In the genomic region with DNA sequence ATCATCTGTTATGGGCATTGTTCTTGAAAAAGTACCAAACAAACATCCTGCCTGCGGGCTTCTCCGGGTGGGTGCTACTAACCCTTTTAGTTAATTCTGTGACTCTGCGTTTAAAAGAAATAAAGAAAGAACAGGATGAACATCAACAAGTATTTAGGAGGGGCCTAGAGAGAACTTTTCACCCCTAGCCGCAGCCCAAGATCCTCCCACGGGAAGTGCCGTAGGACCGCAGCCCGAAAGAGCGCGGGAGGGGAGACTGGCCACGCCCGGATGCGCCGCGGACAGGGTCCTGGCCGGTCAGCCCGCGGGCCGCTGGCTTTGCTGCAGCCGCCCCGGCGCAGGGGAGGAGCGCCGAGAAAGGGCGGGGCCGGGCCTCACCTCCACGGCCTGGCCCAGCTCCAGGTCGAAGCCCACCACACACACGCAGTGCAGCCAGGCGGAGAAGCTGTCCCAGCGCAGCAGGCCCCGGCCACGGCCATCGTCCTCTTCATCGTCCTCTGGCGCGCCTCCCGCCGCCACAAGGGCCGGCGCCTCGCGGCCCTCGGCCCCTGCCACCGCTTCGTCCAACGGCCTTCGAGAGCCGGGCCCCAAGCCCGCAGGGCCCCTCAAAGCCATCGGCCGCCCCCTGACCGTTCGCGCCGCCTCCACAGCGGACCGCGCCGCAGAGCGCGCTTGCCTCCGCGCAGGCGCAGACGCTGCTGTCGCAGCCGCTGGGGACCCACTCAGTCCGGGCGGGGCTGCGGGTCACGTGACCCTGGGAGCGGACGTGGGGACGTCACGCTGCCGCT, we compare ENCODE assay signal across 1 cellular context.
A peak's percentile ranks its signal among the peaks of the same experiment; 100 is the strongest.
TF ChIP-seq lines count a peak whose summit lies in the region.

A gene with protein sequence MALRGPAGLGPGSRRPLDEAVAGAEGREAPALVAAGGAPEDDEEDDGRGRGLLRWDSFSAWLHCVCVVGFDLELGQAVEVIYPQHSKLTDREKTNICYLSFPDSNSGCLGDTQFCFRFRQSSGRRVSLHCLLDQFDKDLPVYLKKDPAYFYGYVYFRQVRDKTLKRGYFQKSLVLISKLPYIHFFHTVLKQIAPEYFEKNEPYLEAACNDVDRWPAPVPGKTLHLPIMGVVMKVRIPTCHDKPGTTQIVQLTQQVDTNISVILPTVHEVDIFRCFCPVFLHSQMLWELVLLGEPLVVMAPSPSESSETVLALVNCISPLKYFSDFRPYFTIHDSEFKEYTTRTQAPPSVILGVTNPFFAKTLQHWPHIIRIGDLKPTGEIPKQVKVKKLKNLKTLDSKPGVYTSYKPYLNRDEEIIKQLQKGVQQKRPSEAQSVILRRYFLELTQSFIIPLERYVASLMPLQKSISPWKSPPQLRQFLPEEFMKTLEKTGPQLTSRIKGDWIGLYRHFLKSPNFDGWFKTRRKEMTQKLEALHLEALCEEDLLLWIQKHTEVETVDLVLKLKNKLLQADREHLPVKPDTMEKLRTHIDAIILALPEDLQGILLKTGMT (minus strand): TSS at position 674 of the 788 bp plus-strand sequence. CDS start 59 bp downstream, at position 615.

TF ChIP-seq in K562, 482 proteins besides CTCF, POLR2A, EP300 and RAD21 (continued from another document and continues in another):
- TF ChIP-seq, protein P1, sequence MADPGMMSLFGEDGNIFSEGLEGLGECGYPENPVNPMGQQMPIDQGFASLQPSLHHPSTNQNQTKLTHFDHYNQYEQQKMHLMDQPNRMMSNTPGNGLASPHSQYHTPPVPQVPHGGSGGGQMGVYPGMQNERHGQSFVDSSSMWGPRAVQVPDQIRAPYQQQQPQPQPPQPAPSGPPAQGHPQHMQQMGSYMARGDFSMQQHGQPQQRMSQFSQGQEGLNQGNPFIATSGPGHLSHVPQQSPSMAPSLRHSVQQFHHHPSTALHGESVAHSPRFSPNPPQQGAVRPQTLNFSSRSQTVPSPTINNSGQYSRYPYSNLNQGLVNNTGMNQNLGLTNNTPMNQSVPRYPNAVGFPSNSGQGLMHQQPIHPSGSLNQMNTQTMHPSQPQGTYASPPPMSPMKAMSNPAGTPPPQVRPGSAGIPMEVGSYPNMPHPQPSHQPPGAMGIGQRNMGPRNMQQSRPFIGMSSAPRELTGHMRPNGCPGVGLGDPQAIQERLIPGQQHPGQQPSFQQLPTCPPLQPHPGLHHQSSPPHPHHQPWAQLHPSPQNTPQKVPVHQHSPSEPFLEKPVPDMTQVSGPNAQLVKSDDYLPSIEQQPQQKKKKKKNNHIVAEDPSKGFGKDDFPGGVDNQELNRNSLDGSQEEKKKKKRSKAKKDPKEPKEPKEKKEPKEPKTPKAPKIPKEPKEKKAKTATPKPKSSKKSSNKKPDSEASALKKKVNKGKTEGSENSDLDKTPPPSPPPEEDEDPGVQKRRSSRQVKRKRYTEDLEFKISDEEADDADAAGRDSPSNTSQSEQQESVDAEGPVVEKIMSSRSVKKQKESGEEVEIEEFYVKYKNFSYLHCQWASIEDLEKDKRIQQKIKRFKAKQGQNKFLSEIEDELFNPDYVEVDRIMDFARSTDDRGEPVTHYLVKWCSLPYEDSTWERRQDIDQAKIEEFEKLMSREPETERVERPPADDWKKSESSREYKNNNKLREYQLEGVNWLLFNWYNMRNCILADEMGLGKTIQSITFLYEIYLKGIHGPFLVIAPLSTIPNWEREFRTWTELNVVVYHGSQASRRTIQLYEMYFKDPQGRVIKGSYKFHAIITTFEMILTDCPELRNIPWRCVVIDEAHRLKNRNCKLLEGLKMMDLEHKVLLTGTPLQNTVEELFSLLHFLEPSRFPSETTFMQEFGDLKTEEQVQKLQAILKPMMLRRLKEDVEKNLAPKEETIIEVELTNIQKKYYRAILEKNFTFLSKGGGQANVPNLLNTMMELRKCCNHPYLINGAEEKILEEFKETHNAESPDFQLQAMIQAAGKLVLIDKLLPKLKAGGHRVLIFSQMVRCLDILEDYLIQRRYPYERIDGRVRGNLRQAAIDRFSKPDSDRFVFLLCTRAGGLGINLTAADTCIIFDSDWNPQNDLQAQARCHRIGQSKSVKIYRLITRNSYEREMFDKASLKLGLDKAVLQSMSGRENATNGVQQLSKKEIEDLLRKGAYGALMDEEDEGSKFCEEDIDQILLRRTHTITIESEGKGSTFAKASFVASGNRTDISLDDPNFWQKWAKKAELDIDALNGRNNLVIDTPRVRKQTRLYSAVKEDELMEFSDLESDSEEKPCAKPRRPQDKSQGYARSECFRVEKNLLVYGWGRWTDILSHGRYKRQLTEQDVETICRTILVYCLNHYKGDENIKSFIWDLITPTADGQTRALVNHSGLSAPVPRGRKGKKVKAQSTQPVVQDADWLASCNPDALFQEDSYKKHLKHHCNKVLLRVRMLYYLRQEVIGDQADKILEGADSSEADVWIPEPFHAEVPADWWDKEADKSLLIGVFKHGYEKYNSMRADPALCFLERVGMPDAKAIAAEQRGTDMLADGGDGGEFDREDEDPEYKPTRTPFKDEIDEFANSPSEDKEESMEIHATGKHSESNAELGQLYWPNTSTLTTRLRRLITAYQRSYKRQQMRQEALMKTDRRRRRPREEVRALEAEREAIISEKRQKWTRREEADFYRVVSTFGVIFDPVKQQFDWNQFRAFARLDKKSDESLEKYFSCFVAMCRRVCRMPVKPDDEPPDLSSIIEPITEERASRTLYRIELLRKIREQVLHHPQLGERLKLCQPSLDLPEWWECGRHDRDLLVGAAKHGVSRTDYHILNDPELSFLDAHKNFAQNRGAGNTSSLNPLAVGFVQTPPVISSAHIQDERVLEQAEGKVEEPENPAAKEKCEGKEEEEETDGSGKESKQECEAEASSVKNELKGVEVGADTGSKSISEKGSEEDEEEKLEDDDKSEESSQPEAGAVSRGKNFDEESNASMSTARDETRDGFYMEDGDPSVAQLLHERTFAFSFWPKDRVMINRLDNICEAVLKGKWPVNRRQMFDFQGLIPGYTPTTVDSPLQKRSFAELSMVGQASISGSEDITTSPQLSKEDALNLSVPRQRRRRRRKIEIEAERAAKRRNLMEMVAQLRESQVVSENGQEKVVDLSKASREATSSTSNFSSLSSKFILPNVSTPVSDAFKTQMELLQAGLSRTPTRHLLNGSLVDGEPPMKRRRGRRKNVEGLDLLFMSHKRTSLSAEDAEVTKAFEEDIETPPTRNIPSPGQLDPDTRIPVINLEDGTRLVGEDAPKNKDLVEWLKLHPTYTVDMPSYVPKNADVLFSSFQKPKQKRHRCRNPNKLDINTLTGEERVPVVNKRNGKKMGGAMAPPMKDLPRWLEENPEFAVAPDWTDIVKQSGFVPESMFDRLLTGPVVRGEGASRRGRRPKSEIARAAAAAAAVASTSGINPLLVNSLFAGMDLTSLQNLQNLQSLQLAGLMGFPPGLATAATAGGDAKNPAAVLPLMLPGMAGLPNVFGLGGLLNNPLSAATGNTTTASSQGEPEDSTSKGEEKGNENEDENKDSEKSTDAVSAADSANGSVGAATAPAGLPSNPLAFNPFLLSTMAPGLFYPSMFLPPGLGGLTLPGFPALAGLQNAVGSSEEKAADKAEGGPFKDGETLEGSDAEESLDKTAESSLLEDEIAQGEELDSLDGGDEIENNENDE (IDR thresholded peaks at IDR 0.05; ENCODE audit: low read depth, low read length) = no peak
- TF ChIP-seq POLR2H (tag; IDR thresholded peaks at IDR 0.05; ENCODE audit: low read depth) (peak; percentile 82), SNIP1 (IDR thresholded peaks at IDR 0.05; ENCODE audit: low read depth) (no peak), PCBP1 (IDR thresholded peaks at IDR 0.05; ENCODE audit: low read depth, low read length, poor library complexity, severe bottlenecking) (peak; percentile 76), CTBP1 (IDR thresholded peaks at IDR 0.05; ENCODE audit: borderline replicate concordance) (peak; percentile 94), PHF20 (IDR thresholded peaks at IDR 0.05; ENCODE audit: partially characterized antibody) (peak; percentile 71), RAD51 (IDR thresholded peaks at IDR 0.05; ENCODE audit: borderline replicate concordance, low read depth) (peak; percentile 99), TAF1 (IDR thresholded peaks at IDR 0.05; ENCODE audit: control insufficient read depth, extremely low read depth, insufficient read depth, low read length, severe bottlenecking) (peak; percentile 56)
- TF ChIP-seq, protein P2, sequence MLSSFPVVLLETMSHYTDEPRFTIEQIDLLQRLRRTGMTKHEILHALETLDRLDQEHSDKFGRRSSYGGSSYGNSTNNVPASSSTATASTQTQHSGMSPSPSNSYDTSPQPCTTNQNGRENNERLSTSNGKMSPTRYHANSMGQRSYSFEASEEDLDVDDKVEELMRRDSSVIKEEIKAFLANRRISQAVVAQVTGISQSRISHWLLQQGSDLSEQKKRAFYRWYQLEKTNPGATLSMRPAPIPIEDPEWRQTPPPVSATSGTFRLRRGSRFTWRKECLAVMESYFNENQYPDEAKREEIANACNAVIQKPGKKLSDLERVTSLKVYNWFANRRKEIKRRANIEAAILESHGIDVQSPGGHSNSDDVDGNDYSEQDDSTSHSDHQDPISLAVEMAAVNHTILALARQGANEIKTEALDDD (IDR thresholded peaks at IDR 0.05) = no peak; the same call in 1 of the 2 replicates
- TF ChIP-seq, protein P3, sequence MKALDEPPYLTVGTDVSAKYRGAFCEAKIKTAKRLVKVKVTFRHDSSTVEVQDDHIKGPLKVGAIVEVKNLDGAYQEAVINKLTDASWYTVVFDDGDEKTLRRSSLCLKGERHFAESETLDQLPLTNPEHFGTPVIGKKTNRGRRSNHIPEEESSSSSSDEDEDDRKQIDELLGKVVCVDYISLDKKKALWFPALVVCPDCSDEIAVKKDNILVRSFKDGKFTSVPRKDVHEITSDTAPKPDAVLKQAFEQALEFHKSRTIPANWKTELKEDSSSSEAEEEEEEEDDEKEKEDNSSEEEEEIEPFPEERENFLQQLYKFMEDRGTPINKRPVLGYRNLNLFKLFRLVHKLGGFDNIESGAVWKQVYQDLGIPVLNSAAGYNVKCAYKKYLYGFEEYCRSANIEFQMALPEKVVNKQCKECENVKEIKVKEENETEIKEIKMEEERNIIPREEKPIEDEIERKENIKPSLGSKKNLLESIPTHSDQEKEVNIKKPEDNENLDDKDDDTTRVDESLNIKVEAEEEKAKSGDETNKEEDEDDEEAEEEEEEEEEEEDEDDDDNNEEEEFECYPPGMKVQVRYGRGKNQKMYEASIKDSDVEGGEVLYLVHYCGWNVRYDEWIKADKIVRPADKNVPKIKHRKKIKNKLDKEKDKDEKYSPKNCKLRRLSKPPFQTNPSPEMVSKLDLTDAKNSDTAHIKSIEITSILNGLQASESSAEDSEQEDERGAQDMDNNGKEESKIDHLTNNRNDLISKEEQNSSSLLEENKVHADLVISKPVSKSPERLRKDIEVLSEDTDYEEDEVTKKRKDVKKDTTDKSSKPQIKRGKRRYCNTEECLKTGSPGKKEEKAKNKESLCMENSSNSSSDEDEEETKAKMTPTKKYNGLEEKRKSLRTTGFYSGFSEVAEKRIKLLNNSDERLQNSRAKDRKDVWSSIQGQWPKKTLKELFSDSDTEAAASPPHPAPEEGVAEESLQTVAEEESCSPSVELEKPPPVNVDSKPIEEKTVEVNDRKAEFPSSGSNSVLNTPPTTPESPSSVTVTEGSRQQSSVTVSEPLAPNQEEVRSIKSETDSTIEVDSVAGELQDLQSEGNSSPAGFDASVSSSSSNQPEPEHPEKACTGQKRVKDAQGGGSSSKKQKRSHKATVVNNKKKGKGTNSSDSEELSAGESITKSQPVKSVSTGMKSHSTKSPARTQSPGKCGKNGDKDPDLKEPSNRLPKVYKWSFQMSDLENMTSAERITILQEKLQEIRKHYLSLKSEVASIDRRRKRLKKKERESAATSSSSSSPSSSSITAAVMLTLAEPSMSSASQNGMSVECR (CRISPR knock-in tag; IDR thresholded peaks at IDR 0.05) = peak; percentile 36; the same call in 1 of the 2 replicates
- TF ChIP-seq, protein P4, sequence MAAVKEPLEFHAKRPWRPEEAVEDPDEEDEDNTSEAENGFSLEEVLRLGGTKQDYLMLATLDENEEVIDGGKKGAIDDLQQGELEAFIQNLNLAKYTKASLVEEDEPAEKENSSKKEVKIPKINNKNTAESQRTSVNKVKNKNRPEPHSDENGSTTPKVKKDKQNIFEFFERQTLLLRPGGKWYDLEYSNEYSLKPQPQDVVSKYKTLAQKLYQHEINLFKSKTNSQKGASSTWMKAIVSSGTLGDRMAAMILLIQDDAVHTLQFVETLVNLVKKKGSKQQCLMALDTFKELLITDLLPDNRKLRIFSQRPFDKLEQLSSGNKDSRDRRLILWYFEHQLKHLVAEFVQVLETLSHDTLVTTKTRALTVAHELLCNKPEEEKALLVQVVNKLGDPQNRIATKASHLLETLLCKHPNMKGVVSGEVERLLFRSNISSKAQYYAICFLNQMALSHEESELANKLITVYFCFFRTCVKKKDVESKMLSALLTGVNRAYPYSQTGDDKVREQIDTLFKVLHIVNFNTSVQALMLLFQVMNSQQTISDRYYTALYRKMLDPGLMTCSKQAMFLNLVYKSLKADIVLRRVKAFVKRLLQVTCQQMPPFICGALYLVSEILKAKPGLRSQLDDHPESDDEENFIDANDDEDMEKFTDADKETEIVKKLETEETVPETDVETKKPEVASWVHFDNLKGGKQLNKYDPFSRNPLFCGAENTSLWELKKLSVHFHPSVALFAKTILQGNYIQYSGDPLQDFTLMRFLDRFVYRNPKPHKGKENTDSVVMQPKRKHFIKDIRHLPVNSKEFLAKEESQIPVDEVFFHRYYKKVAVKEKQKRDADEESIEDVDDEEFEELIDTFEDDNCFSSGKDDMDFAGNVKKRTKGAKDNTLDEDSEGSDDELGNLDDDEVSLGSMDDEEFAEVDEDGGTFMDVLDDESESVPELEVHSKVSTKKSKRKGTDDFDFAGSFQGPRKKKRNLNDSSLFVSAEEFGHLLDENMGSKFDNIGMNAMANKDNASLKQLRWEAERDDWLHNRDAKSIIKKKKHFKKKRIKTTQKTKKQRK (IDR thresholded peaks at IDR 0.05; ENCODE audit: borderline replicate concordance, low read depth, low read length) = no peak
- TF ChIP-seq, protein P5, sequence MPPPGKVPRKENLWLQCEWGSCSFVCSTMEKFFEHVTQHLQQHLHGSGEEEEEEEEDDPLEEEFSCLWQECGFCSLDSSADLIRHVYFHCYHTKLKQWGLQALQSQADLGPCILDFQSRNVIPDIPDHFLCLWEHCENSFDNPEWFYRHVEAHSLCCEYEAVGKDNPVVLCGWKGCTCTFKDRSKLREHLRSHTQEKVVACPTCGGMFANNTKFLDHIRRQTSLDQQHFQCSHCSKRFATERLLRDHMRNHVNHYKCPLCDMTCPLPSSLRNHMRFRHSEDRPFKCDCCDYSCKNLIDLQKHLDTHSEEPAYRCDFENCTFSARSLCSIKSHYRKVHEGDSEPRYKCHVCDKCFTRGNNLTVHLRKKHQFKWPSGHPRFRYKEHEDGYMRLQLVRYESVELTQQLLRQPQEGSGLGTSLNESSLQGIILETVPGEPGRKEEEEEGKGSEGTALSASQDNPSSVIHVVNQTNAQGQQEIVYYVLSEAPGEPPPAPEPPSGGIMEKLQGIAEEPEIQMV (tag; conservative IDR thresholded peaks at IDR 0.05; ENCODE audit: low read depth) = peak; percentile 69
- TF ChIP-seq, protein P6, sequence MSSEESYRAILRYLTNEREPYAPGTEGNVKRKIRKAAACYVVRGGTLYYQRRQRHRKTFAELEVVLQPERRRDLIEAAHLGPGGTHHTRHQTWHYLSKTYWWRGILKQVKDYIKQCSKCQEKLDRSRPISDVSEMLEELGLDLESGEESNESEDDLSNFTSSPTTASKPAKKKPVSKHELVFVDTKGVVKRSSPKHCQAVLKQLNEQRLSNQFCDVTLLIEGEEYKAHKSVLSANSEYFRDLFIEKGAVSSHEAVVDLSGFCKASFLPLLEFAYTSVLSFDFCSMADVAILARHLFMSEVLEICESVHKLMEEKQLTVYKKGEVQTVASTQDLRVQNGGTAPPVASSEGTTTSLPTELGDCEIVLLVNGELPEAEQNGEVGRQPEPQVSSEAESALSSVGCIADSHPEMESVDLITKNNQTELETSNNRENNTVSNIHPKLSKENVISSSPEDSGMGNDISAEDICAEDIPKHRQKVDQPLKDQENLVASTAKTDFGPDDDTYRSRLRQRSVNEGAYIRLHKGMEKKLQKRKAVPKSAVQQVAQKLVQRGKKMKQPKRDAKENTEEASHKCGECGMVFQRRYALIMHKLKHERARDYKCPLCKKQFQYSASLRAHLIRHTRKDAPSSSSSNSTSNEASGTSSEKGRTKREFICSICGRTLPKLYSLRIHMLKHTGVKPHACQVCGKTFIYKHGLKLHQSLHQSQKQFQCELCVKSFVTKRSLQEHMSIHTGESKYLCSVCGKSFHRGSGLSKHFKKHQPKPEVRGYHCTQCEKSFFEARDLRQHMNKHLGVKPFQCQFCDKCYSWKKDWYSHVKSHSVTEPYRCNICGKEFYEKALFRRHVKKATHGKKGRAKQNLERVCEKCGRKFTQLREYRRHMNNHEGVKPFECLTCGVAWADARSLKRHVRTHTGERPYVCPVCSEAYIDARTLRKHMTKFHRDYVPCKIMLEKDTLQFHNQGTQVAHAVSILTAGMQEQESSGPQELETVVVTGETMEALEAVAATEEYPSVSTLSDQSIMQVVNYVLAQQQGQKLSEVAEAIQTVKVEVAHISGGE (CRISPR knock-in tag; IDR thresholded peaks at IDR 0.05) = peak in 1 of 3 experiments; percentile 35; a peak in 1 of 6 replicates
